ENCODE assay signal across 8 cellular contexts in genomic region chr13:52362169-52362887, GRCh38. TPM values are rescaled to one million over a fixed set of nuclear protein-coding genes. Genes with fewer than 3 reads are reported as not detected.
A peak's percentile ranks its signal among the peaks of the same experiment; 100 is the strongest.
DNase-seq lines count a peak whose midpoint lies in the region; ATAC-seq, FAIRE-seq and TF ChIP-seq lines count a peak whose summit lies in the region.
"Not testable (repeated sequence)": the region's sequence is repeated elsewhere in the genome, so short reads cannot be mapped to it uniquely, and the experiment has no call there.
"Had no signal": no experiment of that assay in that cellular context is flagged by ENCODE, and none has a peak within 500 bp of the region (broad histone marks: within the 10 kb centered on the region; RNA-seq: fewer than 3 reads in every experiment).

No MANE protein-coding gene starts in this region.

- DNase-seq in A549 (ENCODE audit: low read depth in 1 of 2, low spot score in 1 of 2); GM12892 (ENCODE audit: insufficient read length); HFFc6; Panc1 (ENCODE audit: low read depth, low spot score); H1 (ENCODE audit: low read depth in 1 of 2, low spot score in 2 of 2); keratinocyte (ENCODE audit: low read depth, low spot score); small intestine: not testable (repeated sequence)

- H2AK5ac ChIP-seq in H1 (ENCODE audit: low read depth, low read length) = not testable (repeated sequence)

- not testable (repeated sequence) for H3K18ac ChIP-seq in H1 (ENCODE audit: extremely low read depth, low read length)

- not testable (repeated sequence) for H3K4me1 ChIP-seq in A549; Panc1 (ENCODE audit: control insufficient read depth, insufficient read depth, low read length); H1 (replicated peaks in 1 of 4; ENCODE audit: control insufficient read depth in 3 of 4, insufficient read depth in 4 of 4, low read length in 3 of 4); keratinocyte (ENCODE audit: control insufficient read depth, extremely low read depth, insufficient read depth, low read length); small intestine (ENCODE audit: control insufficient read depth in 2 of 2, insufficient read depth in 1 of 2, low read depth in 1 of 2, low read length in 1 of 2)

- H3K4me3 ChIP-seq in A549; Panc1 (ENCODE audit: low read depth in 2 of 2, low read length in 2 of 2); H1 (ENCODE audit: extremely low read depth in 1 of 4, insufficient read depth in 2 of 4, low read depth in 3 of 4, low read length in 4 of 4); keratinocyte (ENCODE audit: control insufficient read depth in 2 of 3, extremely low read depth in 1 of 3, insufficient read depth in 2 of 3, low read depth in 1 of 3, low read length in 3 of 3); small intestine (ENCODE audit: low read depth in 1 of 2, low read length in 2 of 2): not testable (repeated sequence)

- not testable (repeated sequence) for H3K4ac ChIP-seq in H1 (replicated peaks; ENCODE audit: insufficient read length, low read depth, low read length)

- not testable (repeated sequence) for H3K27me3 ChIP-seq in Panc1 (ENCODE audit: control insufficient read depth, insufficient read depth, low read length); H1 (replicated peaks in 1 of 4; ENCODE audit: control insufficient read depth in 3 of 4, extremely low read depth in 1 of 4, insufficient read depth in 3 of 4, low read length in 3 of 4); keratinocyte (ENCODE audit: control insufficient read depth, extremely low read depth, insufficient read depth, low read length); small intestine (ENCODE audit: control insufficient read depth in 2 of 2, insufficient read depth in 2 of 2, low read length in 2 of 2)

- FAIRE-seq in A549 (lab: Jason Lieb, UNC) (peak; percentile 92), GM12892 (lab: Jason Lieb, UNC) (peak; percentile 40), H1 (lab: Jason Lieb, UNC) (peak; percentile 85), keratinocyte (lab: Jason Lieb, UNC) (peak; percentile 96), small intestine (lab: Jason Lieb, UNC) (peak; percentile 30)

- not testable (repeated sequence) for H4K91ac ChIP-seq in H1 (replicated peaks; ENCODE audit: insufficient read length, low read length)

- in situ Hi-C loops in Panc1 (cut with HindIII; ENCODE audit: low pct_unique_long_range_greater_than_20kb, low sequenced_read_pairs) = not testable (repeated sequence)

- H2BK15ac ChIP-seq in H1 (ENCODE audit: low read length) = not testable (repeated sequence)

- not testable (repeated sequence) for H3K4me2 ChIP-seq in A549; H1 (ENCODE audit: insufficient read depth in 1 of 2, low read depth in 2 of 2, low read length in 2 of 2); keratinocyte (ENCODE audit: control insufficient read depth, extremely low read depth, insufficient read depth, low read depth, low read length)

- H2BK120ac ChIP-seq in H1 (replicated peaks; ENCODE audit: low read depth, low read length) = not testable (repeated sequence)

- not testable (repeated sequence) for BruUV-seq in Panc1 (replicated peaks; lab: Mats Ljungman, UMichigan)

- not testable (repeated sequence) for H3K27me3 Mint-ChIP-seq in HFFc6 (ENCODE audit: insufficient read depth)

- not testable (repeated sequence) for TF ChIP-seq RAD21 in A549 (conservative IDR thresholded peaks at IDR 0.05 in 1 of 2, IDR thresholded peaks at IDR 0.05 in 1 of 2); H1 (IDR thresholded peaks at IDR 0.05 in 1 of 2, conservative IDR thresholded peaks at IDR 0.05 in 1 of 2; ENCODE audit: low read depth in 2 of 2, low read length in 2 of 2)

- CTCF ChIA-PET in A549 (lab: Yijun Ruan, JAX); Panc1 (lab: Charles Lee); H1 (lab: Charles Lee; ENCODE audit: partially characterized antibody): not testable (repeated sequence)

- TF ChIP-seq CTCF in A549 (IDR thresholded peaks at IDR 0.05); HFFc6 (IDR thresholded peaks at IDR 0.05); Panc1 (IDR thresholded peaks at IDR 0.05); H1 (IDR thresholded peaks at IDR 0.05; ENCODE audit: control extremely low read depth in 1 of 3, insufficient read depth in 1 of 3, low read depth in 1 of 3, low read length in 3 of 3); keratinocyte (optimal IDR thresholded peaks at IDR 0.05 in 1 of 3, IDR thresholded peaks at IDR 0.05 in 1 of 3, conservative IDR thresholded peaks at IDR 0.05 in 1 of 3; ENCODE audit: extremely low read depth in 1 of 3, insufficient read depth in 2 of 3, low read length in 3 of 3): not testable (repeated sequence)

- H4K20me1 ChIP-seq in H1 (replicated peaks in 1 of 2; ENCODE audit: control insufficient read depth in 1 of 2, insufficient read depth in 2 of 2, low read length in 2 of 2); keratinocyte (ENCODE audit: control insufficient read depth, extremely low read depth, insufficient read depth, low read length): not testable (repeated sequence)

- not testable (repeated sequence) for H3K9ac ChIP-seq in H1 (replicated peaks in 1 of 4; ENCODE audit: extremely low read depth in 1 of 4, low read depth in 3 of 4, low read length in 3 of 4); keratinocyte (ENCODE audit: control insufficient read depth, extremely low read depth, insufficient read depth, low read length)

- not testable (repeated sequence) for H2AFZ ChIP-seq in H1 (ENCODE audit: low read length); keratinocyte (ENCODE audit: control insufficient read depth, low read length)

- not testable (repeated sequence) for H3K9me3 Mint-ChIP-seq in HFFc6

- H3K79me1 ChIP-seq in H1 (ENCODE audit: low read depth, low read length) = not testable (repeated sequence)

- H3K4me1 Mint-ChIP-seq in HFFc6 (ENCODE audit: low read depth) = not testable (repeated sequence)

- not testable (repeated sequence) for TF ChIP-seq EP300 in A549 (IDR thresholded peaks at IDR 0.05); H1 (IDR thresholded peaks at IDR 0.05; ENCODE audit: borderline replicate concordance in 1 of 2, low read depth in 2 of 2, low read length in 2 of 2)

- not testable (repeated sequence) for H3K36me3 ChIP-seq in Panc1 (ENCODE audit: control insufficient read depth, insufficient read depth, low read length); H1 (ENCODE audit: control insufficient read depth in 2 of 4, insufficient read depth in 4 of 4, low read length in 3 of 4); keratinocyte (ENCODE audit: control insufficient read depth in 2 of 2, extremely low read depth in 1 of 2, insufficient read depth in 2 of 2, low read length in 2 of 2); small intestine (ENCODE audit: control insufficient read depth in 2 of 2, insufficient read depth in 2 of 2, low read length in 2 of 2)

- not testable (repeated sequence) for H4K5ac ChIP-seq in H1 (ENCODE audit: insufficient read length, low read depth, low read length)

- not testable (repeated sequence) for H3K14ac ChIP-seq in H1 (ENCODE audit: insufficient read length)

- H2BK12ac ChIP-seq in H1 (ENCODE audit: low read depth, low read length) = not testable (repeated sequence)

- not testable (repeated sequence) for H3K23me2 ChIP-seq in H1 (ENCODE audit: low read depth, low read length)

- not testable (repeated sequence) for H3K9me3 ChIP-seq in A549; Panc1 (ENCODE audit: control insufficient read depth, insufficient read depth, low read depth, low read length); H1 (ENCODE audit: insufficient read depth in 2 of 2, low read depth in 1 of 2, low read length in 1 of 2); keratinocyte (ENCODE audit: control insufficient read depth, low read depth, low read length); small intestine (ENCODE audit: control insufficient read depth, low read depth)

- POLR2A ChIA-PET in A549 (lab: Yijun Ruan, JAX); Panc1 (lab: Charles Lee); H1 (lab: Charles Lee; ENCODE audit: partially characterized antibody): not testable (repeated sequence)

- TF ChIP-seq POLR2A in A549 (IDR thresholded peaks at IDR 0.05; ENCODE audit: low read length); GM12892 (IDR thresholded peaks at IDR 0.05; ENCODE audit: low read depth, low read length); H1 (IDR thresholded peaks at IDR 0.05; ENCODE audit: control extremely low read depth in 1 of 2, low read depth in 2 of 2, low read length in 2 of 2): not testable (repeated sequence)

- intact Hi-C loops in Panc1 (cut with micrococcal nuclease; ENCODE audit: unreplicated experiment) = not testable (repeated sequence)

- not testable (repeated sequence) for ATAC-seq in A549
- peak; percentile 70 for ATAC-seq in Panc1

- H3K56ac ChIP-seq in H1 (replicated peaks; ENCODE audit: insufficient read length, low read depth, low read length) = not testable (repeated sequence)

- 68% methylated on average over 5 of the region's 6 CpGs for WGBS in A549 (ENCODE audit: missing lambda C conversion rate)
- 85% methylated on average over 5 of the region's 6 CpGs; no CpG with 5 or more reads in 1 of the 2 experiments for WGBS in H1 (ENCODE audit: extremely low coverage in 1 of 2, insufficient coverage in 1 of 2, insufficient read length in 1 of 2, insufficient replicate concordance in 2 of 2, low coverage in 1 of 2, low lambda C conversion rate in 2 of 2, missing lambda C conversion rate in 1 of 2), 2 experiments
- 55 to 87% (median 73%) methylated on average over 5 of the region's 6 CpGs for WGBS in small intestine, 3 donors

- not testable (repeated sequence) for H3K23ac ChIP-seq in H1 (ENCODE audit: insufficient read length)

- H3K79me2 ChIP-seq in H1 (ENCODE audit: control insufficient read depth in 1 of 2, insufficient read depth in 2 of 2, low read length in 2 of 2); keratinocyte (ENCODE audit: control insufficient read depth, insufficient read depth, low read length): not testable (repeated sequence)

- H3K36me3 Mint-ChIP-seq in HFFc6 (ENCODE audit: low read depth) = not testable (repeated sequence)

- H2BK5ac ChIP-seq in H1 (ENCODE audit: low read depth, low read length) = not testable (repeated sequence)

- H3K9me1 ChIP-seq in keratinocyte (ENCODE audit: control insufficient read depth, extremely low read depth, insufficient read depth, low read length) = not testable (repeated sequence)

- dilution Hi-C loops in keratinocyte (cut with MboI; ENCODE audit: extremely low pct_ligation_motif_present, low sequenced_read_pairs) = not testable (repeated sequence)

- not testable (repeated sequence) for H2BK20ac ChIP-seq in H1 (ENCODE audit: low read length)

- not testable (repeated sequence) for H3K27ac ChIP-seq in A549; Panc1 (ENCODE audit: low read length); H1 (ENCODE audit: low read depth, low read length); keratinocyte (ENCODE audit: control insufficient read depth, insufficient read depth, low read length); small intestine (ENCODE audit: low read depth in 1 of 2, low read length in 1 of 2)

- H4K8ac ChIP-seq in H1 (ENCODE audit: extremely low read depth, insufficient read depth, low read length) = not testable (repeated sequence)

- peak overlapping the region; percentile 44; the same call in 1 of the 2 replicates for H3K4me3 Mint-ChIP-seq in HFFc6

- peak overlapping the region; percentile 68; the same call in 1 of the 2 replicates for H3K27ac Mint-ChIP-seq in HFFc6

RNA-seq across cellular contexts. Expression of gene THSD1, which starts 43.6 kb away (rescaled TPM):
- polyA plus RNA-seq in A549 (2011; rRNA removed) = 5.4 and 5.9 TPM in 2 replicates
- 5.2 and 6.4 TPM in 2 replicates for polyA plus RNA-seq in A549 (2012; cell fraction: cytosol; rRNA removed)
- polyA plus RNA-seq in A549 (2012; cell fraction: nucleus; rRNA removed) = 7.9 and 8.9 TPM in 2 replicates
- polyA plus RNA-seq in A549 (2017; fragmentation: RNase III; extraction: RNeasy Plus Mini Kit Qiagen cat#74134 plus additional on column Dnase treatment) = 6.1 to 8.3 TPM (median 6.5 TPM) in 3 replicates
- polyA minus RNA-seq in A549 (2011; rRNA and poly(A)+ RNA removed) = 10.4 and 11.6 TPM in 2 replicates
- 0.15 TPM for polyA plus RNA-seq in GM12892 (2012; ENCODE audit: missing spikeins)
- 1 to 10 TPM; 2.6 to 6.1 (median 3.2) TPM for total RNA-seq in HFFc6 (2021; fragmentation: NEBNext Ultra II Directional; extraction: Animal tissue kit (Norgen Biotek cat#: 25700))
- 3.3 TPM for total RNA-seq in Panc1 (2021; ENCODE audit: unreplicated experiment)
- polyA plus RNA-seq in Panc1 (2012; ENCODE audit: insufficient read length) = 1.0 TPM
- 0.23 and 0.35 TPM in 2 replicates for total RNA-seq in H1 (2021; fragmentation: NEBNext Ultra II Directional; extraction: Animal tissue kit (Norgen Biotek cat#: 25700))
- polyA plus RNA-seq in H1 (2011; rRNA removed) = 0.17 and 0.22 TPM in 2 replicates
- polyA plus RNA-seq in H1 (2011; cell fraction: cytosol; rRNA removed) = 0.27 TPM
- polyA plus RNA-seq in H1 (2011; cell fraction: nucleus; rRNA removed) = 0.27 TPM
- polyA plus RNA-seq in H1 (2012, experiment 1 of 2) = 0.10 to 0.21 TPM (median 0.13 TPM) in 4 replicates
- 0.14 TPM for polyA plus RNA-seq in H1 (2012, experiment 2 of 2)
- 0.34 TPM for polyA plus RNA-seq in H1 (2013, experiment 1 of 2)
- 0.42 TPM for polyA plus RNA-seq in H1 (2013, experiment 2 of 2)
- polyA minus RNA-seq in H1 (2011; rRNA and poly(A)+ RNA removed) = 0.63 and 0.69 TPM in 2 replicates
- polyA minus RNA-seq in H1 (2011; cell fraction: cytosol; rRNA and poly(A)+ RNA removed) = not detected
- polyA minus RNA-seq in H1 (2011; cell fraction: nucleus; rRNA and poly(A)+ RNA removed) = 0.40 TPM
- polyA plus RNA-seq in keratinocyte = 9.2 to 15.4 TPM (median 9.7 TPM) in 3 replicates
- polyA plus RNA-seq in keratinocyte (2011; ENCODE audit: low read depth) = 8.0 TPM
- 5.2 and 5.3 TPM in 2 replicates for polyA plus RNA-seq in keratinocyte (2011; cell fraction: cytosol; rRNA removed)
- polyA plus RNA-seq in keratinocyte (2011; cell fraction: nucleus; rRNA removed) = 21.1 and 25.2 TPM in 2 replicates
- 6.5 and 11.4 TPM in 2 replicates for polyA plus RNA-seq in keratinocyte (2012; ENCODE audit: low replicate concordance)
- polyA minus RNA-seq in keratinocyte = 9.6 to 25.4 TPM (median 19.5 TPM) in 3 replicates
- 10.7 TPM for polyA minus RNA-seq in keratinocyte (2011; cell fraction: cytosol; rRNA and poly(A)+ RNA removed)
- 20.2 and 27.3 TPM in 2 replicates for polyA minus RNA-seq in keratinocyte (2011; cell fraction: nucleus; rRNA and poly(A)+ RNA removed)
- 1 to 10 TPM in 1 of 3 donors, under 1 TPM in 2; 0.22 to 4.3 (median 0.54) TPM for polyA plus RNA-seq in small intestine
- polyA plus RNA-seq: CD4-positive, alpha-beta memory T cell had no signal
